8 cellular contexts compared by ENCODE assay signal in the genomic region with DNA sequence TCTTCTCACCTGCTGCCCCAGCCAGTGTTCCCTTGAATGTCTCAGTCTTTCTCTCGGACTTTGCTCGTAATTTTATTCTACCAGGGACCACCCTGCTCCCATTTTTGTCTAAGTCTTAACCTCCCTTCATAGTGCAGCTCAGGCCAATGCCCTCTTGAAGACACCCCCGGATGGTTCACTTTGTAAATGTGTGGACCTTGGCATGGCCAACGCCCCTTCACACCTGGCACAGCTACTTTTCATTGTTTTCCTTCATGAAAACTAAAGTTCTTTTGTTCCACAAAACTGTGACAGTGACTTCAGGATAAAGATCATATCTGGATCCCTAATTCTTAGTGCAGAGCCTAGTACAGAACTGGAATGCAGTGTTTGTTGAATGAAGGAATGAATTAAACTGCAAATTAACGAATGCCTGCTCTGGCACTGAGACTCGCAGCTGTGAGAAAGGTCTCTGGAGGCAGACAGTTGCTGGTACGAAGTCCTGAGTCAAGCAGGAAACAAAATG. TPM values are rescaled to one million over a fixed set of nuclear protein-coding genes. Genes with fewer than 3 reads are reported as not detected.
DNase-seq lines count a peak whose midpoint lies in the region; ATAC-seq and TF ChIP-seq lines count a peak whose summit lies in the region.

No MANE protein-coding gene starts in this region.

- POLR2A ChIA-PET in AG04449 (lab: Yijun Ruan, JAX), result interaction anchor here (1.0 to 1.8 kb wide), 4 partner anchors 12 to 338 kb away, joined by 3 to 12 read pairs (median 5); partner anchors contain the start of gene PARP2

- H3K27me3 ChIP-seq in esophagus squamous epithelium (no peaks in the 10 kb centered on the region), skeletal muscle satellite cell (ENCODE audit: control insufficient read depth, insufficient read depth, low read length) (peaks cover 5% of the 10 kb centered on the region)

- peak overlapping the region; percentile 96 for H3K4me3 ChIP-seq in AG04449 (ENCODE audit: low read depth, low read length)
- H3K4me3 ChIP-seq in Jurkat, Clone E6-1 (ENCODE audit: low read length), result peak overlapping the region; percentile 71
- H3K4me3 ChIP-seq in esophagus squamous epithelium, result peak overlapping the region; percentile 65 to 93 (median 80)
- peak overlapping the region; percentile 84 for H3K4me3 ChIP-seq in skeletal muscle satellite cell (ENCODE audit: low read length)

- 16 to 24% methylated on average over 7 of the region's 7 CpGs for WGBS in esophagus squamous epithelium, 2 donors

- H3K4me2 ChIP-seq in skeletal muscle satellite cell (ENCODE audit: low read length), result peak overlapping the region; percentile 92

- peak in 1 of 4 donors; percentile 16 for TF ChIP-seq POLR2A in esophagus squamous epithelium (IDR thresholded peaks at IDR 0.05)

- CTCF ChIA-PET in AG04449 (lab: Yijun Ruan, JAX), result interaction anchor here (0.6 to 6.6 kb wide), 9 partner anchors 10 to 424 kb away, joined by 3 to 50 read pairs (median 6); no protein-coding TSS in a partner anchor

- H3K36me3 ChIP-seq in esophagus squamous epithelium (no peaks in the 10 kb centered on the region), skeletal muscle satellite cell (ENCODE audit: insufficient read depth, low read length) (no peaks in the 10 kb centered on the region)

- intact Hi-C loops in esophagus squamous epithelium (cut with DNase I), result loop anchor here (10.0 kb wide), 1 partner anchor 346 kb away; the partner anchor contains the start of gene CCNB1IP1

- H3K27ac ChIP-seq in esophagus squamous epithelium, result peak overlapping the region; percentile 98 to 100 (median 99)

- H3K4me1 ChIP-seq in esophagus squamous epithelium, result peaks cover 16 to 51% (median 20%) of the 10 kb centered on the region in 3 donors
- H3K4me1 ChIP-seq in skeletal muscle satellite cell (ENCODE audit: control insufficient read depth, insufficient read depth, low read length), result peaks cover 10% of the 10 kb centered on the region

- H3K9ac ChIP-seq in skeletal muscle satellite cell (ENCODE audit: low read depth, low read length), result peak overlapping the region; percentile 69

- TF ChIP-seq CTCF in AG04449 (IDR thresholded peaks at IDR 0.05; ENCODE audit: insufficient read depth, low read length, missing control alignments) (no peak), esophagus squamous epithelium (IDR thresholded peaks at IDR 0.05) (no peak)

- peak; percentile 23 for ATAC-seq in GM18873 (IDR thresholded peaks at IDR 0.05; ENCODE audit: low FRiP score, unreplicated experiment)

- DNase-seq in AG04449 (ENCODE audit: low read depth, low spot score) (no peak), esophagus squamous epithelium (lab: John Stamatoyannopoulos, UW) (peak; percentile 18), SIG-M5 (lab: John Stamatoyannopoulos, UW) (no peak), NCI-H345 (lab: John Stamatoyannopoulos, UW) (no peak), NCI-H69 (lab: John Stamatoyannopoulos, UW) (no peak)
- no peak for DNase-seq in Jurkat, Clone E6-1 (ENCODE audit: low read depth, low spot score)

- no peaks in the 10 kb centered on the region for H3K9me3 ChIP-seq in esophagus squamous epithelium
- H3K9me3 ChIP-seq in skeletal muscle satellite cell (replicated peaks; ENCODE audit: low read length), result no peaks in the 10 kb centered on the region

RNA-seq across cellular contexts. Expression of gene RNASE4, which starts 3.5 kb away (rescaled TPM):
- 5.3 TPM for polyA plus RNA-seq in Jurkat, Clone E6-1 (2012; ENCODE audit: insufficient read depth, insufficient read length)
- total RNA-seq in esophagus squamous epithelium, result 10 to 100 TPM in 2 of 4 donors, 1 to 10 TPM in 2; 4.0 to 73.1 (median 19.5) TPM
- 8.6 and 18.3 TPM in 2 replicates for total RNA-seq in skeletal muscle satellite cell (2012; rRNA removed)

RNA-seq across cellular contexts. Expression of gene ANG, which starts 7.7 kb away (rescaled TPM):
- polyA plus RNA-seq in Jurkat, Clone E6-1 (2012; ENCODE audit: insufficient read depth, insufficient read length), result 3.3 TPM
- 10 to 100 TPM in 1 of 4 donors, 1 to 10 TPM in 3; 1.4 to 15.1 (median 5.8) TPM for total RNA-seq in esophagus squamous epithelium
- total RNA-seq in skeletal muscle satellite cell (2012; rRNA removed), result 6.6 and 9.4 TPM in 2 replicates

RNA-seq across cellular contexts. Expression of gene OR6S1, which starts 39.4 kb away (rescaled TPM):
- not detected for polyA plus RNA-seq in Jurkat, Clone E6-1 (2012; ENCODE audit: insufficient read depth, insufficient read length)
- total RNA-seq in esophagus squamous epithelium, result not detected
- total RNA-seq in skeletal muscle satellite cell (2012; rRNA removed), result not detected in 2 replicates
